ENCODE assay signal across 10 cellular contexts in the genomic region with DNA sequence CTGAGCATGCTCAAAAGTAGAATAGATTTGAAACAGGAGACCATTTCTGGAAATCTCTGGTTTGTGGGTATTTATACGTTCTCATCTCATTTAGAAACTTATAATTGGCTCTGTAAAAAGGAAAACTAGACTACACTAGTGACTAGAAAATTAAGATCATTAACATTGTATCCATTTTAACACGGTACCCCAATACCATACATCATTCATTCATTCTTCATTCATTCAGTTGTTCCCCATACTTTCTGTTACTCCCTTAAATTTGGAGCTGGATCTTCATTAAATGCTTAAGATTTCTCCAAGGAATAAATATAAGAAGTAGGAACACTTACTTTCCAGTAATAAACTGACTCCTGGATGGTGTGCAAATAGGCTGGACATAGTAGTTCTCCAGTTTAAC. TPM values are rescaled to one million over a fixed set of nuclear protein-coding genes. Genes with fewer than 3 reads are reported as not detected.
DNase-seq lines count a peak whose midpoint lies in the region; ATAC-seq, FAIRE-seq and TF ChIP-seq lines count a peak whose summit lies in the region.
"Had no signal": no experiment of that assay in that cellular context is flagged by ENCODE, and none has a peak within 500 bp of the region (broad histone marks: within the 10 kb centered on the region; RNA-seq: fewer than 3 reads in every experiment).

No MANE protein-coding gene starts in this region.

- peaks cover 21 to 29% of the 10 kb centered on the region in 2 donors for H3K27me3 Mint-ChIP-seq in CD4-positive, alpha-beta memory T cell
- H3K27me3 Mint-ChIP-seq in WTC11 (ENCODE audit: low read depth), result peaks cover 11% of the 10 kb centered on the region; the same call in 1 of the 2 replicates

- H3K4me1 ChIP-seq in CD4-positive, alpha-beta memory T cell (ENCODE audit: insufficient read depth, low read length), result peaks cover 13% of the 10 kb centered on the region
- H3K4me1 ChIP-seq in pancreas, result peaks cover 0 to 3% (median 0%) of the 10 kb centered on the region in 3 donors

- no peaks in the 10 kb centered on the region for H3K36me3 ChIP-seq in CD4-positive, alpha-beta memory T cell (ENCODE audit: insufficient read depth, low read length)
- no peaks in the 10 kb centered on the region for H3K36me3 ChIP-seq in pancreas

- no peak for DNase-seq in CD4-positive, alpha-beta memory T cell
- no peak for DNase-seq in WTC11 (ENCODE audit: low spot score)
- DNase-seq in fibroblast of the aortic adventitia (ENCODE audit: low read depth), result no peak
- DNase-seq in pancreas, result no peak
- no peak for DNase-seq in inferior parietal cortex (ENCODE audit: extremely low spot score)
- no peak for DNase-seq in H4 (ENCODE audit: low spot score)
- no peak for DNase-seq in NCI-H2029 treated with DMSO at 0.1 percent for 48 hours (lab: John Stamatoyannopoulos, UW)
- DNase-seq: activated B cell treated with CpG ODN at 0.5 μM for 24 hours, PC-9 had no signal

- no peaks in the 10 kb centered on the region for H3K9me3 ChIP-seq in CD4-positive, alpha-beta memory T cell (ENCODE audit: control insufficient read depth in 1 of 2, low read length in 2 of 2)
- no peaks in the 10 kb centered on the region for H3K9me3 ChIP-seq in pancreas

- CTCF ChIA-PET in CD4-positive, alpha-beta memory T cell (lab: Charles Lee; ENCODE audit: partially characterized antibody), result no interaction called here
- CTCF ChIA-PET in WTC11 (lab: Charles Lee), result interaction anchor here (1.0 kb wide), 1 partner anchor 25 kb away, joined by 3 read pairs; no protein-coding TSS in a partner anchor

- FAIRE-seq in pancreas (lab: Jason Lieb, UNC), result peak; percentile 51

- POLR2A ChIA-PET in CD4-positive, alpha-beta memory T cell (lab: Charles Lee; ENCODE audit: partially characterized antibody), result no interaction called here
- POLR2A ChIA-PET in WTC11 (lab: Charles Lee), result no interaction called here

- peak overlapping the region in 5 of 8 donors; percentile 23 to 90 (median 84) for H3K4me3 Mint-ChIP-seq in CD4-positive, alpha-beta memory T cell
- H3K4me3 Mint-ChIP-seq in WTC11, result peak overlapping the region; percentile 92
- H3K4me3 Mint-ChIP-seq: activated B cell treated with CpG ODN at 0.5 μM for 24 hours had no signal

- H3K4me1 Mint-ChIP-seq in CD4-positive, alpha-beta memory T cell, result peaks cover 11 to 41% (median 21%) of the 10 kb centered on the region in 4 donors
- peaks cover 32% of the 10 kb centered on the region for H3K4me1 Mint-ChIP-seq in WTC11

- no peak overlapping the region for H3K4me3 ChIP-seq in CD4-positive, alpha-beta memory T cell (ENCODE audit: low read length in 2 of 2)
- peak overlapping the region; percentile 80 for H3K4me3 ChIP-seq in fibroblast of the aortic adventitia (ENCODE audit: low read depth, low read length)
- H3K4me3 ChIP-seq in pancreas, result peak overlapping the region in 2 of 4 donors; percentile 39 to 53
- H3K4me3 ChIP-seq: PC-9 had no signal

- H3K36me3 Mint-ChIP-seq in CD4-positive, alpha-beta memory T cell, result peaks cover 0 to 3% of the 10 kb centered on the region in 2 donors
- H3K36me3 Mint-ChIP-seq in WTC11, result peaks cover 5% of the 10 kb centered on the region; the same call in 1 of the 2 replicates

- no peak for ATAC-seq in WTC11
- no peak for ATAC-seq in pancreas
- ATAC-seq in HG03378 (IDR thresholded peaks at IDR 0.05; ENCODE audit: unreplicated experiment), result no peak

- intact Hi-C loops in CD4-positive, alpha-beta memory T cell (cut with micrococcal nuclease), result no loop called here
- intact Hi-C loops in pancreas (cut with DNase I), result no loop called here

- 59 to 60% methylated on average over 2 of the region's 2 CpGs for WGBS in pancreas, 2 donors

- peaks cover 0 to 16% (median 10%) of the 10 kb centered on the region in 8 donors for H3K9me3 Mint-ChIP-seq in CD4-positive, alpha-beta memory T cell
- H3K9me3 Mint-ChIP-seq in WTC11, result peaks cover 12% of the 10 kb centered on the region

- no peak overlapping the region for H3K27ac Mint-ChIP-seq in CD4-positive, alpha-beta memory T cell
- no peak overlapping the region for H3K27ac Mint-ChIP-seq in WTC11
- H3K27ac Mint-ChIP-seq: activated B cell treated with CpG ODN at 0.5 μM for 24 hours had no signal

- no peaks in the 10 kb centered on the region for H3K27me3 ChIP-seq in CD4-positive, alpha-beta memory T cell (ENCODE audit: insufficient read depth, low read length)
- no peaks in the 10 kb centered on the region for H3K27me3 ChIP-seq in pancreas

- TF ChIP-seq CTCF in WTC11 (IDR thresholded peaks at IDR 0.05), result no peak
- no peak for TF ChIP-seq CTCF in fibroblast of the aortic adventitia (IDR thresholded peaks at IDR 0.05; ENCODE audit: insufficient read depth, low read length)
- TF ChIP-seq CTCF in pancreas (IDR thresholded peaks at IDR 0.05), result no peak

- H3K27ac ChIP-seq in CD4-positive, alpha-beta memory T cell (ENCODE audit: low read depth, low read length), result no peak overlapping the region
- peak overlapping the region in 1 of 4 donors; percentile 81 for H3K27ac ChIP-seq in pancreas
- H3K27ac ChIP-seq: PC-9 had no signal

TF ChIP-seq in WTC11, 78 proteins besides CTCF, POLR2A, EP300 and RAD21 (continues in another document):
- TF ChIP-seq CBFB (CRISPR knock-in tag; IDR thresholded peaks at IDR 0.05; ENCODE audit: low read depth) (no peak), ZNF512 (CRISPR knock-in tag; IDR thresholded peaks at IDR 0.05; ENCODE audit: borderline replicate concordance) (no peak), RORB (CRISPR knock-in tag; IDR thresholded peaks at IDR 0.05) (no peak), JAZF1 (CRISPR knock-in tag; IDR thresholded peaks at IDR 0.05) (no peak), ETV6 (CRISPR knock-in tag; IDR thresholded peaks at IDR 0.05) (no peak), ERG (CRISPR knock-in tag; IDR thresholded peaks at IDR 0.05) (no peak), ZNF138 (CRISPR knock-in tag; conservative IDR thresholded peaks at IDR 0.05) (no peak), FOXK1 (CRISPR knock-in tag; IDR thresholded peaks at IDR 0.05) (no peak), ZNF423 (CRISPR knock-in tag; IDR thresholded peaks at IDR 0.05) (no peak), TEAD1 (CRISPR knock-in tag; IDR thresholded peaks at IDR 0.05) (no peak)
- TF ChIP-seq, protein P1, sequence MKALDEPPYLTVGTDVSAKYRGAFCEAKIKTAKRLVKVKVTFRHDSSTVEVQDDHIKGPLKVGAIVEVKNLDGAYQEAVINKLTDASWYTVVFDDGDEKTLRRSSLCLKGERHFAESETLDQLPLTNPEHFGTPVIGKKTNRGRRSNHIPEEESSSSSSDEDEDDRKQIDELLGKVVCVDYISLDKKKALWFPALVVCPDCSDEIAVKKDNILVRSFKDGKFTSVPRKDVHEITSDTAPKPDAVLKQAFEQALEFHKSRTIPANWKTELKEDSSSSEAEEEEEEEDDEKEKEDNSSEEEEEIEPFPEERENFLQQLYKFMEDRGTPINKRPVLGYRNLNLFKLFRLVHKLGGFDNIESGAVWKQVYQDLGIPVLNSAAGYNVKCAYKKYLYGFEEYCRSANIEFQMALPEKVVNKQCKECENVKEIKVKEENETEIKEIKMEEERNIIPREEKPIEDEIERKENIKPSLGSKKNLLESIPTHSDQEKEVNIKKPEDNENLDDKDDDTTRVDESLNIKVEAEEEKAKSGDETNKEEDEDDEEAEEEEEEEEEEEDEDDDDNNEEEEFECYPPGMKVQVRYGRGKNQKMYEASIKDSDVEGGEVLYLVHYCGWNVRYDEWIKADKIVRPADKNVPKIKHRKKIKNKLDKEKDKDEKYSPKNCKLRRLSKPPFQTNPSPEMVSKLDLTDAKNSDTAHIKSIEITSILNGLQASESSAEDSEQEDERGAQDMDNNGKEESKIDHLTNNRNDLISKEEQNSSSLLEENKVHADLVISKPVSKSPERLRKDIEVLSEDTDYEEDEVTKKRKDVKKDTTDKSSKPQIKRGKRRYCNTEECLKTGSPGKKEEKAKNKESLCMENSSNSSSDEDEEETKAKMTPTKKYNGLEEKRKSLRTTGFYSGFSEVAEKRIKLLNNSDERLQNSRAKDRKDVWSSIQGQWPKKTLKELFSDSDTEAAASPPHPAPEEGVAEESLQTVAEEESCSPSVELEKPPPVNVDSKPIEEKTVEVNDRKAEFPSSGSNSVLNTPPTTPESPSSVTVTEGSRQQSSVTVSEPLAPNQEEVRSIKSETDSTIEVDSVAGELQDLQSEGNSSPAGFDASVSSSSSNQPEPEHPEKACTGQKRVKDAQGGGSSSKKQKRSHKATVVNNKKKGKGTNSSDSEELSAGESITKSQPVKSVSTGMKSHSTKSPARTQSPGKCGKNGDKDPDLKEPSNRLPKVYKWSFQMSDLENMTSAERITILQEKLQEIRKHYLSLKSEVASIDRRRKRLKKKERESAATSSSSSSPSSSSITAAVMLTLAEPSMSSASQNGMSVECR (CRISPR knock-in tag; IDR thresholded peaks at IDR 0.05; ENCODE audit: borderline replicate concordance), result no peak

RNA-seq across cellular contexts. Expression of gene ARSJ, which starts 1.3 kb away (rescaled TPM):
- total RNA-seq in CD4-positive, alpha-beta memory T cell, result under 1 TPM; 0.15 to 0.17 TPM
- polyA plus RNA-seq in CD4-positive, alpha-beta memory T cell, result under 1 TPM in 1 of 2 donors, not detected in 1; 0.15 TPM
- total RNA-seq in WTC11 (2021) (4.9 to 6.6 TPM (median 5.0 TPM) in 3 replicates), fibroblast of the aortic adventitia (ENCODE audit: low replicate concordance) (12.4 and 23.8 TPM in 2 replicates), pancreas (1 to 10 TPM; 1.4 to 5.7 (median 2.9) TPM)
- 1 to 10 TPM in 1 of 2 donors, under 1 TPM in 1; 0.80 to 1.6 TPM for polyA plus RNA-seq in pancreas
- total RNA-seq in H4 (2014; rRNA removed; shearing (Covaris generic)), result 21.4 and 24.4 TPM in 2 replicates
- total RNA-seq: activated B cell treated with CpG ODN at 0.5 μM for 24 hours had no signal
